Comparison of ENCODE assay signal across 13 cellular contexts in genomic region chr3:25084016-25084415, GRCh38.
DNase-seq lines count a peak whose midpoint lies in the region; ATAC-seq and TF ChIP-seq lines count a peak whose summit lies in the region.
"Had no signal": no experiment of that assay in that cellular context is flagged by ENCODE, and none has a peak within 500 bp of the region (broad histone marks: within the 10 kb centered on the region; RNA-seq: fewer than 3 reads in every experiment).

No MANE protein-coding gene starts in this region.

- H3K9me3 ChIP-seq in H9 (ENCODE audit: control insufficient read depth, low read depth, low read length) (no peaks in the 10 kb centered on the region), heart right ventricle (peaks cover 0 to 5% (median 0%) of the 10 kb centered on the region in 11 donors)
- H3K9me3 ChIP-seq: Caco-2 had no signal

- no peaks in the 10 kb centered on the region for H3K36me3 ChIP-seq in heart right ventricle

- H3K36me3 Mint-ChIP-seq in nephron (ENCODE audit: low read depth) (peaks cover 3% of the 10 kb centered on the region), H9 (ENCODE audit: insufficient read depth in 1 of 3, low read depth in 3 of 3) (peaks cover 0 to 13% (median 3%) of the 10 kb centered on the region in 3 experiments; a peak in 3 of 7 replicates)
- H3K36me3 Mint-ChIP-seq: CD14-positive monocyte, IgD-negative memory B cell had no signal

- no peaks in the 10 kb centered on the region for H3K23me2 ChIP-seq in H9 (ENCODE audit: insufficient read length, low read depth, low read length, poor library complexity, severe bottlenecking)

- DNase-seq in A172 (ENCODE audit: low spot score) (peak; percentile 3), NCI-H69 (lab: John Stamatoyannopoulos, UW) (peak; percentile 11), foreskin melanocyte (peak; percentile 34), activated gamma-delta T cell treated with Interleukin-2 at 50 U/mL for 16 hours (no peak), NCI-H128 (lab: John Stamatoyannopoulos, UW; ENCODE audit: unreplicated experiment) (no peak), H9 (no peak), heart right ventricle (no peak)
- DNase-seq: Caco-2, GDM1, PC-3 had no signal

- ATAC-seq in heart right ventricle, result no peak
- ATAC-seq: PC-3 had no signal

- H3K4me1 Mint-ChIP-seq in nephron (peaks cover 22% of the 10 kb centered on the region), H9 (peaks cover 15% of the 10 kb centered on the region in 2 experiments)
- H3K4me1 Mint-ChIP-seq: CD14-positive monocyte, IgD-negative memory B cell had no signal

- WGBS in H9 (ENCODE audit: extremely low coverage, insufficient read length, low lambda C conversion rate), result no CpG with 5 or more reads among the region's 1 CpG
- 35 to 61% methylated on average over 1 of the region's 1 CpG for WGBS in heart right ventricle, 2 donors

- no peak overlapping the region for H2AK5ac ChIP-seq in H9 (ENCODE audit: insufficient read length, low read length)

- no peaks in the 10 kb centered on the region for H3K27me3 Mint-ChIP-seq in nephron (ENCODE audit: low read depth)
- H3K27me3 Mint-ChIP-seq in H9 (ENCODE audit: low read depth), result no peaks in the 10 kb centered on the region

- no peak overlapping the region for H4K91ac ChIP-seq in H9 (ENCODE audit: insufficient read length, low read depth, low read length)

- H3K4me2 ChIP-seq in H9 (ENCODE audit: insufficient read depth, insufficient read length, low read length), result no peak overlapping the region

- H3K27me3 ChIP-seq in H9 (ENCODE audit: insufficient read depth, low read length) (no peaks in the 10 kb centered on the region), heart right ventricle (no peaks in the 10 kb centered on the region)

- H3K4ac ChIP-seq in H9 (ENCODE audit: low read depth, low read length), result no peak overlapping the region

- intact Hi-C loops in heart right ventricle (cut with DNase I), result no loop called here

- TF ChIP-seq CTCF in nephron (IDR thresholded peaks at IDR 0.05; ENCODE audit: unreplicated experiment in 3 of 3), result no peak
- no peak for TF ChIP-seq CTCF in H9 (conservative IDR thresholded peaks at IDR 0.05)
- no peak for TF ChIP-seq CTCF in heart right ventricle (IDR thresholded peaks at IDR 0.05)

- no peak overlapping the region for H2BK20ac ChIP-seq in H9 (ENCODE audit: low read depth, low read length, poor library complexity, severe bottlenecking)

- H3K4me3 Mint-ChIP-seq in nephron (no peak overlapping the region), H9 (no peak overlapping the region)
- H3K4me3 Mint-ChIP-seq: CD14-positive monocyte, IgD-negative memory B cell had no signal

- no peak overlapping the region for H4K5ac ChIP-seq in H9 (ENCODE audit: insufficient read length, low read depth, low read length)

- H3K27ac Mint-ChIP-seq in nephron (peak overlapping the region in 2 of 3 experiments; percentile 16 to 39), H9 (peak overlapping the region in 1 of 3 experiments; percentile 3; a peak in 1 of 7 replicates)
- H3K27ac Mint-ChIP-seq: CD14-positive monocyte, IgD-negative memory B cell had no signal

- no peak overlapping the region for H2BK12ac ChIP-seq in H9 (ENCODE audit: insufficient read length, low read depth, low read length)

- H3K4me3 ChIP-seq in heart right ventricle, result no peak overlapping the region

- H3K79me2 ChIP-seq in H9 (ENCODE audit: insufficient read depth, low read length), result no peaks in the 10 kb centered on the region

- no peaks in the 10 kb centered on the region for H3K79me1 ChIP-seq in H9 (ENCODE audit: insufficient read depth, low read depth, low read length, poor library complexity, severe bottlenecking)

- peaks cover 6% of the 10 kb centered on the region for H3K9me3 Mint-ChIP-seq in nephron
- H3K9me3 Mint-ChIP-seq in H9, result no peaks in the 10 kb centered on the region

- no peak overlapping the region for H3K18ac ChIP-seq in H9 (ENCODE audit: insufficient read length, low read depth, low read length)

- no peak overlapping the region for H2AFZ ChIP-seq in H9 (ENCODE audit: low read length)

- H3K4me1 ChIP-seq in H9 (ENCODE audit: insufficient read depth, low read length) (no peaks in the 10 kb centered on the region), heart right ventricle (no peaks in the 10 kb centered on the region)
- H3K4me1 ChIP-seq: Caco-2 had no signal

- H3K27ac ChIP-seq in H9 (ENCODE audit: insufficient read length, low read depth, low read length) (no peak overlapping the region), heart right ventricle (no peak overlapping the region)

- no peak overlapping the region for H3T11ph ChIP-seq in H9 (ENCODE audit: low read length)

- H2BK15ac ChIP-seq in H9 (ENCODE audit: low read depth, low read length), result no peak overlapping the region

- no peak overlapping the region for H2BK5ac ChIP-seq in H9 (ENCODE audit: insufficient read length, low read length)

- no peak overlapping the region for H3K56ac ChIP-seq in H9 (ENCODE audit: insufficient read length, low read depth, low read length)

- no peak overlapping the region for H3K23ac ChIP-seq in H9 (ENCODE audit: insufficient read length, low read depth, low read length)

- no peak overlapping the region for H3K14ac ChIP-seq in H9 (ENCODE audit: insufficient read depth, low read length)

- no peak overlapping the region for H2BK120ac ChIP-seq in H9 (ENCODE audit: low read depth, low read length, poor library complexity, severe bottlenecking)

- H3K9ac ChIP-seq in H9 (ENCODE audit: extremely low read depth, insufficient read length, low read length), result no peak overlapping the region

- no peak overlapping the region for H4K8ac ChIP-seq in H9 (replicated peaks; ENCODE audit: insufficient read length, low read depth, low read length)

- H4K20me1 ChIP-seq in H9 (ENCODE audit: control insufficient read depth, insufficient read depth, insufficient read length), result no peaks in the 10 kb centered on the region

Comparison
In these comparisons a context has a peak if more than half of its experiments do, and no peak if none do; other contexts are left out.
1. DNase-seq: peak in A172 (single experiment), NCI-H69 (single experiment) and foreskin melanocyte (single experiment); none in activated gamma-delta T cell treated with Interleukin-2 at 50 U/mL for 16 hours (single experiment), NCI-H128 (single experiment), H9 (single experiment) and heart right ventricle (0 of 2).